Comparison of ENCODE assay signal across 4 cellular contexts in genomic region chr12:94781835-94782234, GRCh38.
TF ChIP-seq lines count a peak whose summit lies in the region.

No MANE protein-coding gene starts in this region.

TF ChIP-seq in A549, 52 proteins besides CTCF, POLR2A, EP300 and RAD21:
- TF ChIP-seq KDM1A (IDR thresholded peaks at IDR 0.05; ENCODE audit: low read depth) (no peak), EHMT2 (IDR thresholded peaks at IDR 0.05; ENCODE audit: low read depth) (no peak), MAFK (IDR thresholded peaks at IDR 0.05; ENCODE audit: partially characterized antibody) (peak; percentile 66), ZNF302 (CRISPR knock-in tag; IDR thresholded peaks at IDR 0.05) (no peak)
- TF ChIP-seq, protein P1, sequence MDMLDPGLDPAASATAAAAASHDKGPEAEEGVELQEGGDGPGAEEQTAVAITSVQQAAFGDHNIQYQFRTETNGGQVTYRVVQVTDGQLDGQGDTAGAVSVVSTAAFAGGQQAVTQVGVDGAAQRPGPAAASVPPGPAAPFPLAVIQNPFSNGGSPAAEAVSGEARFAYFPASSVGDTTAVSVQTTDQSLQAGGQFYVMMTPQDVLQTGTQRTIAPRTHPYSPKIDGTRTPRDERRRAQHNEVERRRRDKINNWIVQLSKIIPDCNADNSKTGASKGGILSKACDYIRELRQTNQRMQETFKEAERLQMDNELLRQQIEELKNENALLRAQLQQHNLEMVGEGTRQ (IDR thresholded peaks at IDR 0.05) = no peak
- TF ChIP-seq, protein P2, sequence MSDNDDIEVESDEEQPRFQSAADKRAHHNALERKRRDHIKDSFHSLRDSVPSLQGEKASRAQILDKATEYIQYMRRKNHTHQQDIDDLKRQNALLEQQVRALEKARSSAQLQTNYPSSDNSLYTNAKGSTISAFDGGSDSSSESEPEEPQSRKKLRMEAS (IDR thresholded peaks at IDR 0.05) = no peak
TF ChIP-seq in A549: peak in this region for 1.

TF ChIP-seq in GM12891, 5 proteins besides CTCF, POLR2A, EP300 and RAD21:
- TF ChIP-seq PAX5 (IDR thresholded peaks at IDR 0.05; ENCODE audit: insufficient read depth, low read length, severe bottlenecking) (no peak), SPI1 (IDR thresholded peaks at IDR 0.05; ENCODE audit: low read depth, low read length) (0 out of 2 replicates have a peak, but pooled peaks have one; percentile 18)

TF ChIP-seq in HEK293, 187 proteins besides CTCF, POLR2A, EP300 and RAD21:
- no peak for TF ChIP-seq ZNF132 (tag by site-specific recombination; IDR thresholded peaks at IDR 0.05; ENCODE audit: borderline replicate concordance)
- TF ChIP-seq ZNF121 (tag by site-specific recombination; IDR thresholded peaks at IDR 0.05) = 0 out of 2 replicates have a peak, but pooled peaks have one; percentile 41

TF ChIP-seq in GM12878, 131 proteins besides CTCF, POLR2A, EP300 and RAD21:
- TF ChIP-seq ZNF217 (IDR thresholded peaks at IDR 0.05) (no peak), ZBTB40 (IDR thresholded peaks at IDR 0.05; ENCODE audit: borderline replicate concordance) (no peak), GATAD2B (conservative IDR thresholded peaks at IDR 0.05; ENCODE audit: low read depth) (no peak), RBBP5 (conservative IDR thresholded peaks at IDR 0.05) (no peak), NBN (IDR thresholded peaks at IDR 0.05) (no peak), BRCA1 (IDR thresholded peaks at IDR 0.05; ENCODE audit: low read depth, low read length) (no peak), SUPT20H (IDR thresholded peaks at IDR 0.05; ENCODE audit: borderline replicate concordance, control insufficient read depth, low read depth, low read length) (no peak), SREBF1 (IDR thresholded peaks at IDR 0.05; ENCODE audit: low read length) (no peak), RB1 (IDR thresholded peaks at IDR 0.05; ENCODE audit: borderline replicate concordance) (no peak), NRF1 (conservative IDR thresholded peaks at IDR 0.05; ENCODE audit: low read depth, low read length) (no peak), MTA2 (IDR thresholded peaks at IDR 0.05; ENCODE audit: low read depth) (no peak), RUNX3 (IDR thresholded peaks at IDR 0.05; ENCODE audit: low read length) (no peak), EGR1 (IDR thresholded peaks at IDR 0.05; ENCODE audit: borderline replicate concordance in 1 of 2, low read depth in 2 of 2, low read length in 2 of 2) (no peak), CBFB (IDR thresholded peaks at IDR 0.05; ENCODE audit: low read depth) (no peak)
- TF ChIP-seq, protein P2 (IDR thresholded peaks at IDR 0.05; ENCODE audit: low read depth, low read length) = no peak
